Comparison of ENCODE assay signal across 1 cellular context in the genomic region with DNA sequence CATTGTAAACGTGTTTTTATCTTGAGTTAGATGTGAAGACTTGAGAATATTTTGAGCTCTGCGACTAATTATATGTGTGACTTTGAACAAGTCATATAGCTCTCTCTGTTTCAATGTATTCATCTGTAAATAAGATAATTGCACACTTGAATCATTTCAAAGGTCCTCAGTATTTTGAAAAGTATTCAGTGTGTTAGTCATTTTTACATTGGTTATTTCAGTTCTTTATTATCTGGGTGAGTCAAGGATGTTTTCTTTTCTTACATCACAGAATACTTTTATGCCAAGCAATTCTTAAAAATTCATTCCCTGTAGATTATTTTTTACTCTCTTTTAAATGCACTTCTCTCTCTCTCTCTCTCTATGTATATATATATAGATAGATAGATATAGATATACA.
TF ChIP-seq lines count a peak whose summit lies in the region.

No MANE protein-coding gene starts in this region.

TF ChIP-seq in SK-N-SH, 30 proteins besides CTCF, POLR2A, EP300 and RAD21 (continued from another document):
- TF ChIP-seq, protein P1, sequence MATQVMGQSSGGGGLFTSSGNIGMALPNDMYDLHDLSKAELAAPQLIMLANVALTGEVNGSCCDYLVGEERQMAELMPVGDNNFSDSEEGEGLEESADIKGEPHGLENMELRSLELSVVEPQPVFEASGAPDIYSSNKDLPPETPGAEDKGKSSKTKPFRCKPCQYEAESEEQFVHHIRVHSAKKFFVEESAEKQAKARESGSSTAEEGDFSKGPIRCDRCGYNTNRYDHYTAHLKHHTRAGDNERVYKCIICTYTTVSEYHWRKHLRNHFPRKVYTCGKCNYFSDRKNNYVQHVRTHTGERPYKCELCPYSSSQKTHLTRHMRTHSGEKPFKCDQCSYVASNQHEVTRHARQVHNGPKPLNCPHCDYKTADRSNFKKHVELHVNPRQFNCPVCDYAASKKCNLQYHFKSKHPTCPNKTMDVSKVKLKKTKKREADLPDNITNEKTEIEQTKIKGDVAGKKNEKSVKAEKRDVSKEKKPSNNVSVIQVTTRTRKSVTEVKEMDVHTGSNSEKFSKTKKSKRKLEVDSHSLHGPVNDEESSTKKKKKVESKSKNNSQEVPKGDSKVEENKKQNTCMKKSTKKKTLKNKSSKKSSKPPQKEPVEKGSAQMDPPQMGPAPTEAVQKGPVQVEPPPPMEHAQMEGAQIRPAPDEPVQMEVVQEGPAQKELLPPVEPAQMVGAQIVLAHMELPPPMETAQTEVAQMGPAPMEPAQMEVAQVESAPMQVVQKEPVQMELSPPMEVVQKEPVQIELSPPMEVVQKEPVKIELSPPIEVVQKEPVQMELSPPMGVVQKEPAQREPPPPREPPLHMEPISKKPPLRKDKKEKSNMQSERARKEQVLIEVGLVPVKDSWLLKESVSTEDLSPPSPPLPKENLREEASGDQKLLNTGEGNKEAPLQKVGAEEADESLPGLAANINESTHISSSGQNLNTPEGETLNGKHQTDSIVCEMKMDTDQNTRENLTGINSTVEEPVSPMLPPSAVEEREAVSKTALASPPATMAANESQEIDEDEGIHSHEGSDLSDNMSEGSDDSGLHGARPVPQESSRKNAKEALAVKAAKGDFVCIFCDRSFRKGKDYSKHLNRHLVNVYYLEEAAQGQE (IDR thresholded peaks at IDR 0.05; ENCODE audit: low read depth, low read length), result no peak
- TF ChIP-seq FOSL2 (IDR thresholded peaks at IDR 0.05; ENCODE audit: borderline replicate concordance, low read depth) (no peak), NRF1 (IDR thresholded peaks at IDR 0.05; ENCODE audit: low read depth, low read length) (no peak)
- TF ChIP-seq, protein P2, sequence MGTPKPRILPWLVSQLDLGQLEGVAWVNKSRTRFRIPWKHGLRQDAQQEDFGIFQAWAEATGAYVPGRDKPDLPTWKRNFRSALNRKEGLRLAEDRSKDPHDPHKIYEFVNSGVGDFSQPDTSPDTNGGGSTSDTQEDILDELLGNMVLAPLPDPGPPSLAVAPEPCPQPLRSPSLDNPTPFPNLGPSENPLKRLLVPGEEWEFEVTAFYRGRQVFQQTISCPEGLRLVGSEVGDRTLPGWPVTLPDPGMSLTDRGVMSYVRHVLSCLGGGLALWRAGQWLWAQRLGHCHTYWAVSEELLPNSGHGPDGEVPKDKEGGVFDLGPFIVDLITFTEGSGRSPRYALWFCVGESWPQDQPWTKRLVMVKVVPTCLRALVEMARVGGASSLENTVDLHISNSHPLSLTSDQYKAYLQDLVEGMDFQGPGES (IDR thresholded peaks at IDR 0.05; ENCODE audit: low read depth, low read length), result no peak
